ENCODE assay signal across 1 cellular context in the genomic region with DNA sequence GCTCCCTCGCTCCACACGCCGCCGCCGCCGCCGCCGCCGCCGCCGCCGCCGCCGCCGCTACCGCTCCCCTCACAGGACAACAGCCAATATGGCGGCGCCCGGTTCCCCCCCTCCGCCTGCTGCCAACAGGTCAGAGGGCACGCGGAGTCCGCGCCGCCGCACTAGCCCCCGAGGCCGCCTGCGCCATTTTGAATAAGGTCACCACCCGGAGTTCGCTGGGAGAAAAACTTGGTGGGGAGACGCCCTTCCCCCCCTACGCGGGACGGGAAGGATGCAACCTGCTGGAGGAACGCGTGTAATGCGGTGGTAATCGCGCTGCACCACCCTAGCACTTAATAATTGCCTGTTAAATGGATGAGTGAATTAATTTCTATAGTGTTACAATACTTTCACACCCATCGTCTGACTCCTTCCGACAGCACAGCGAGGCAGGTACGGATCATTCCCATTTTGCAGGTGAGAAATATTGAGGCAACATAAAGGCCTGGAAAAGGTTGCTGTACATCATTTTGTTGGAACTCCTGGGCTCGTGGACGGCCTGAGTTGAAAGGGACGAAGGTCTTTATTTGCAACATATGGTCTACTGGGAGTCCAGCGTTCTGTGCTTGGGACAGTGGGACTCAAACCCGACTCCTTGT.
A peak's percentile ranks its signal among the peaks of the same experiment; 100 is the strongest.
TF ChIP-seq lines count a peak whose summit lies in the region.

A gene (minus strand): TSS at position 90 of the 638 bp plus-strand sequence. CDS start 105 bp downstream, outside the sequence.

TF ChIP-seq in K562, 482 proteins besides CTCF, POLR2A, EP300 and RAD21 (continued from another document and continues in another):
- TF ChIP-seq, protein P1, sequence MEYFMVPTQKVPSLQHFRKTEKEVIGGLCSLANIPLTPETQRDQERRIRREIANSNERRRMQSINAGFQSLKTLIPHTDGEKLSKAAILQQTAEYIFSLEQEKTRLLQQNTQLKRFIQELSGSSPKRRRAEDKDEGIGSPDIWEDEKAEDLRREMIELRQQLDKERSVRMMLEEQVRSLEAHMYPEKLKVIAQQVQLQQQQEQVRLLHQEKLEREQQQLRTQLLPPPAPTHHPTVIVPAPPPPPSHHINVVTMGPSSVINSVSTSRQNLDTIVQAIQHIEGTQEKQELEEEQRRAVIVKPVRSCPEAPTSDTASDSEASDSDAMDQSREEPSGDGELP (CRISPR knock-in tag; IDR thresholded peaks at IDR 0.05; ENCODE audit: borderline replicate concordance), result peak; percentile 69; the same call in 1 of the 2 replicates
- TF ChIP-seq C11orf30 (IDR thresholded peaks at IDR 0.05; ENCODE audit: low read depth) (no peak), SLC30A9 (CRISPR knock-in tag; IDR thresholded peaks at IDR 0.05) (no peak), GABPA (tag; conservative IDR thresholded peaks at IDR 0.05; ENCODE audit: low read depth) (0 out of 2 replicates have a peak, but pooled peaks have one; percentile 30), HEY1 (CRISPR knock-in tag; IDR thresholded peaks at IDR 0.05; ENCODE audit: borderline replicate concordance) (no peak), TBL1XR1 (IDR thresholded peaks at IDR 0.05; ENCODE audit: low read length in 2 of 2) (no peak), ZFP30 (CRISPR knock-in tag; IDR thresholded peaks at IDR 0.05; ENCODE audit: borderline replicate concordance) (no peak), POLR2H (tag; IDR thresholded peaks at IDR 0.05; ENCODE audit: low read depth) (no peak), ETV6 (IDR thresholded peaks at IDR 0.05; ENCODE audit: borderline replicate concordance in 1 of 2, low read depth in 2 of 2, low read length in 1 of 2) (no peak), ETV6 (CRISPR knock-in tag; IDR thresholded peaks at IDR 0.05; ENCODE audit: borderline replicate concordance) (no peak), CBX8 (IDR thresholded peaks at IDR 0.05; ENCODE audit: borderline replicate concordance, extremely low read depth, low read depth, low read length, poor library complexity, severe bottlenecking) (no peak), ZNF146 (CRISPR knock-in tag; IDR thresholded peaks at IDR 0.05; ENCODE audit: unreplicated experiment) (no peak), CHD4 (IDR thresholded peaks at IDR 0.05; ENCODE audit: insufficient read depth, insufficient replicate concordance, low read depth, low read length, poor library complexity, severe bottlenecking) (peak; percentile 90), TEAD4 (IDR thresholded peaks at IDR 0.05; ENCODE audit: low read length) (0 out of 2 replicates have a peak, but pooled peaks have one; percentile 26), TEAD4 (CRISPR knock-in tag; IDR thresholded peaks at IDR 0.05; ENCODE audit: borderline replicate concordance) (no peak; the same call in 1 of the 2 replicates), SAFB2 (IDR thresholded peaks at IDR 0.05; ENCODE audit: borderline replicate concordance, low read depth, low read length, severe bottlenecking) (no peak), ZNF79 (CRISPR knock-in tag; IDR thresholded peaks at IDR 0.05; ENCODE audit: low read depth) (no peak), BRD9 (IDR thresholded peaks at IDR 0.05; ENCODE audit: low read depth, partially characterized antibody) (peak; percentile 50), ZNF384 (IDR thresholded peaks at IDR 0.05; ENCODE audit: low read depth, low read length) (peak; percentile 25; the same call in 1 of the 2 replicates), POLR2G (IDR thresholded peaks at IDR 0.05; ENCODE audit: low read depth, low read length) (peak; percentile 83), HNRNPUL1 (IDR thresholded peaks at IDR 0.05; ENCODE audit: low read length) (no peak), TBP (optimal IDR thresholded peaks at IDR 0.05; ENCODE audit: low read depth, low read length) (peak; percentile 35), ZNF717 (CRISPR knock-in tag; IDR thresholded peaks at IDR 0.05) (no peak)
- TF ChIP-seq, protein P2, sequence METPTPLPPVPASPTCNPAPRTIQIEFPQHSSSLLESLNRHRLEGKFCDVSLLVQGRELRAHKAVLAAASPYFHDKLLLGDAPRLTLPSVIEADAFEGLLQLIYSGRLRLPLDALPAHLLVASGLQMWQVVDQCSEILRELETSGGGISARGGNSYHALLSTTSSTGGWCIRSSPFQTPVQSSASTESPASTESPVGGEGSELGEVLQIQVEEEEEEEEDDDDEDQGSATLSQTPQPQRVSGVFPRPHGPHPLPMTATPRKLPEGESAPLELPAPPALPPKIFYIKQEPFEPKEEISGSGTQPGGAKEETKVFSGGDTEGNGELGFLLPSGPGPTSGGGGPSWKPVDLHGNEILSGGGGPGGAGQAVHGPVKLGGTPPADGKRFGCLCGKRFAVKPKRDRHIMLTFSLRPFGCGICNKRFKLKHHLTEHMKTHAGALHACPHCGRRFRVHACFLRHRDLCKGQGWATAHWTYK (CRISPR knock-in tag; IDR thresholded peaks at IDR 0.05), result 0 out of 2 replicates have a peak, but pooled peaks have one; percentile 45
- TF ChIP-seq, protein P3, sequence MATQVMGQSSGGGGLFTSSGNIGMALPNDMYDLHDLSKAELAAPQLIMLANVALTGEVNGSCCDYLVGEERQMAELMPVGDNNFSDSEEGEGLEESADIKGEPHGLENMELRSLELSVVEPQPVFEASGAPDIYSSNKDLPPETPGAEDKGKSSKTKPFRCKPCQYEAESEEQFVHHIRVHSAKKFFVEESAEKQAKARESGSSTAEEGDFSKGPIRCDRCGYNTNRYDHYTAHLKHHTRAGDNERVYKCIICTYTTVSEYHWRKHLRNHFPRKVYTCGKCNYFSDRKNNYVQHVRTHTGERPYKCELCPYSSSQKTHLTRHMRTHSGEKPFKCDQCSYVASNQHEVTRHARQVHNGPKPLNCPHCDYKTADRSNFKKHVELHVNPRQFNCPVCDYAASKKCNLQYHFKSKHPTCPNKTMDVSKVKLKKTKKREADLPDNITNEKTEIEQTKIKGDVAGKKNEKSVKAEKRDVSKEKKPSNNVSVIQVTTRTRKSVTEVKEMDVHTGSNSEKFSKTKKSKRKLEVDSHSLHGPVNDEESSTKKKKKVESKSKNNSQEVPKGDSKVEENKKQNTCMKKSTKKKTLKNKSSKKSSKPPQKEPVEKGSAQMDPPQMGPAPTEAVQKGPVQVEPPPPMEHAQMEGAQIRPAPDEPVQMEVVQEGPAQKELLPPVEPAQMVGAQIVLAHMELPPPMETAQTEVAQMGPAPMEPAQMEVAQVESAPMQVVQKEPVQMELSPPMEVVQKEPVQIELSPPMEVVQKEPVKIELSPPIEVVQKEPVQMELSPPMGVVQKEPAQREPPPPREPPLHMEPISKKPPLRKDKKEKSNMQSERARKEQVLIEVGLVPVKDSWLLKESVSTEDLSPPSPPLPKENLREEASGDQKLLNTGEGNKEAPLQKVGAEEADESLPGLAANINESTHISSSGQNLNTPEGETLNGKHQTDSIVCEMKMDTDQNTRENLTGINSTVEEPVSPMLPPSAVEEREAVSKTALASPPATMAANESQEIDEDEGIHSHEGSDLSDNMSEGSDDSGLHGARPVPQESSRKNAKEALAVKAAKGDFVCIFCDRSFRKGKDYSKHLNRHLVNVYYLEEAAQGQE (CRISPR knock-in tag; IDR thresholded peaks at IDR 0.05; ENCODE audit: low read depth), result no peak
- TF ChIP-seq, protein P4, sequence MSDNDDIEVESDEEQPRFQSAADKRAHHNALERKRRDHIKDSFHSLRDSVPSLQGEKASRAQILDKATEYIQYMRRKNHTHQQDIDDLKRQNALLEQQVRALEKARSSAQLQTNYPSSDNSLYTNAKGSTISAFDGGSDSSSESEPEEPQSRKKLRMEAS (CRISPR knock-in tag; IDR thresholded peaks at IDR 0.05), result peak; percentile 78
- TF ChIP-seq, protein P5, sequence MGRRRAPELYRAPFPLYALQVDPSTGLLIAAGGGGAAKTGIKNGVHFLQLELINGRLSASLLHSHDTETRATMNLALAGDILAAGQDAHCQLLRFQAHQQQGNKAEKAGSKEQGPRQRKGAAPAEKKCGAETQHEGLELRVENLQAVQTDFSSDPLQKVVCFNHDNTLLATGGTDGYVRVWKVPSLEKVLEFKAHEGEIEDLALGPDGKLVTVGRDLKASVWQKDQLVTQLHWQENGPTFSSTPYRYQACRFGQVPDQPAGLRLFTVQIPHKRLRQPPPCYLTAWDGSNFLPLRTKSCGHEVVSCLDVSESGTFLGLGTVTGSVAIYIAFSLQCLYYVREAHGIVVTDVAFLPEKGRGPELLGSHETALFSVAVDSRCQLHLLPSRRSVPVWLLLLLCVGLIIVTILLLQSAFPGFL (CRISPR knock-in tag; IDR thresholded peaks at IDR 0.05), result no peak
- TF ChIP-seq, protein P6, sequence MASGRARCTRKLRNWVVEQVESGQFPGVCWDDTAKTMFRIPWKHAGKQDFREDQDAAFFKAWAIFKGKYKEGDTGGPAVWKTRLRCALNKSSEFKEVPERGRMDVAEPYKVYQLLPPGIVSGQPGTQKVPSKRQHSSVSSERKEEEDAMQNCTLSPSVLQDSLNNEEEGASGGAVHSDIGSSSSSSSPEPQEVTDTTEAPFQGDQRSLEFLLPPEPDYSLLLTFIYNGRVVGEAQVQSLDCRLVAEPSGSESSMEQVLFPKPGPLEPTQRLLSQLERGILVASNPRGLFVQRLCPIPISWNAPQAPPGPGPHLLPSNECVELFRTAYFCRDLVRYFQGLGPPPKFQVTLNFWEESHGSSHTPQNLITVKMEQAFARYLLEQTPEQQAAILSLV (tag; IDR thresholded peaks at IDR 0.05), result no peak
- TF ChIP-seq, protein P7, sequence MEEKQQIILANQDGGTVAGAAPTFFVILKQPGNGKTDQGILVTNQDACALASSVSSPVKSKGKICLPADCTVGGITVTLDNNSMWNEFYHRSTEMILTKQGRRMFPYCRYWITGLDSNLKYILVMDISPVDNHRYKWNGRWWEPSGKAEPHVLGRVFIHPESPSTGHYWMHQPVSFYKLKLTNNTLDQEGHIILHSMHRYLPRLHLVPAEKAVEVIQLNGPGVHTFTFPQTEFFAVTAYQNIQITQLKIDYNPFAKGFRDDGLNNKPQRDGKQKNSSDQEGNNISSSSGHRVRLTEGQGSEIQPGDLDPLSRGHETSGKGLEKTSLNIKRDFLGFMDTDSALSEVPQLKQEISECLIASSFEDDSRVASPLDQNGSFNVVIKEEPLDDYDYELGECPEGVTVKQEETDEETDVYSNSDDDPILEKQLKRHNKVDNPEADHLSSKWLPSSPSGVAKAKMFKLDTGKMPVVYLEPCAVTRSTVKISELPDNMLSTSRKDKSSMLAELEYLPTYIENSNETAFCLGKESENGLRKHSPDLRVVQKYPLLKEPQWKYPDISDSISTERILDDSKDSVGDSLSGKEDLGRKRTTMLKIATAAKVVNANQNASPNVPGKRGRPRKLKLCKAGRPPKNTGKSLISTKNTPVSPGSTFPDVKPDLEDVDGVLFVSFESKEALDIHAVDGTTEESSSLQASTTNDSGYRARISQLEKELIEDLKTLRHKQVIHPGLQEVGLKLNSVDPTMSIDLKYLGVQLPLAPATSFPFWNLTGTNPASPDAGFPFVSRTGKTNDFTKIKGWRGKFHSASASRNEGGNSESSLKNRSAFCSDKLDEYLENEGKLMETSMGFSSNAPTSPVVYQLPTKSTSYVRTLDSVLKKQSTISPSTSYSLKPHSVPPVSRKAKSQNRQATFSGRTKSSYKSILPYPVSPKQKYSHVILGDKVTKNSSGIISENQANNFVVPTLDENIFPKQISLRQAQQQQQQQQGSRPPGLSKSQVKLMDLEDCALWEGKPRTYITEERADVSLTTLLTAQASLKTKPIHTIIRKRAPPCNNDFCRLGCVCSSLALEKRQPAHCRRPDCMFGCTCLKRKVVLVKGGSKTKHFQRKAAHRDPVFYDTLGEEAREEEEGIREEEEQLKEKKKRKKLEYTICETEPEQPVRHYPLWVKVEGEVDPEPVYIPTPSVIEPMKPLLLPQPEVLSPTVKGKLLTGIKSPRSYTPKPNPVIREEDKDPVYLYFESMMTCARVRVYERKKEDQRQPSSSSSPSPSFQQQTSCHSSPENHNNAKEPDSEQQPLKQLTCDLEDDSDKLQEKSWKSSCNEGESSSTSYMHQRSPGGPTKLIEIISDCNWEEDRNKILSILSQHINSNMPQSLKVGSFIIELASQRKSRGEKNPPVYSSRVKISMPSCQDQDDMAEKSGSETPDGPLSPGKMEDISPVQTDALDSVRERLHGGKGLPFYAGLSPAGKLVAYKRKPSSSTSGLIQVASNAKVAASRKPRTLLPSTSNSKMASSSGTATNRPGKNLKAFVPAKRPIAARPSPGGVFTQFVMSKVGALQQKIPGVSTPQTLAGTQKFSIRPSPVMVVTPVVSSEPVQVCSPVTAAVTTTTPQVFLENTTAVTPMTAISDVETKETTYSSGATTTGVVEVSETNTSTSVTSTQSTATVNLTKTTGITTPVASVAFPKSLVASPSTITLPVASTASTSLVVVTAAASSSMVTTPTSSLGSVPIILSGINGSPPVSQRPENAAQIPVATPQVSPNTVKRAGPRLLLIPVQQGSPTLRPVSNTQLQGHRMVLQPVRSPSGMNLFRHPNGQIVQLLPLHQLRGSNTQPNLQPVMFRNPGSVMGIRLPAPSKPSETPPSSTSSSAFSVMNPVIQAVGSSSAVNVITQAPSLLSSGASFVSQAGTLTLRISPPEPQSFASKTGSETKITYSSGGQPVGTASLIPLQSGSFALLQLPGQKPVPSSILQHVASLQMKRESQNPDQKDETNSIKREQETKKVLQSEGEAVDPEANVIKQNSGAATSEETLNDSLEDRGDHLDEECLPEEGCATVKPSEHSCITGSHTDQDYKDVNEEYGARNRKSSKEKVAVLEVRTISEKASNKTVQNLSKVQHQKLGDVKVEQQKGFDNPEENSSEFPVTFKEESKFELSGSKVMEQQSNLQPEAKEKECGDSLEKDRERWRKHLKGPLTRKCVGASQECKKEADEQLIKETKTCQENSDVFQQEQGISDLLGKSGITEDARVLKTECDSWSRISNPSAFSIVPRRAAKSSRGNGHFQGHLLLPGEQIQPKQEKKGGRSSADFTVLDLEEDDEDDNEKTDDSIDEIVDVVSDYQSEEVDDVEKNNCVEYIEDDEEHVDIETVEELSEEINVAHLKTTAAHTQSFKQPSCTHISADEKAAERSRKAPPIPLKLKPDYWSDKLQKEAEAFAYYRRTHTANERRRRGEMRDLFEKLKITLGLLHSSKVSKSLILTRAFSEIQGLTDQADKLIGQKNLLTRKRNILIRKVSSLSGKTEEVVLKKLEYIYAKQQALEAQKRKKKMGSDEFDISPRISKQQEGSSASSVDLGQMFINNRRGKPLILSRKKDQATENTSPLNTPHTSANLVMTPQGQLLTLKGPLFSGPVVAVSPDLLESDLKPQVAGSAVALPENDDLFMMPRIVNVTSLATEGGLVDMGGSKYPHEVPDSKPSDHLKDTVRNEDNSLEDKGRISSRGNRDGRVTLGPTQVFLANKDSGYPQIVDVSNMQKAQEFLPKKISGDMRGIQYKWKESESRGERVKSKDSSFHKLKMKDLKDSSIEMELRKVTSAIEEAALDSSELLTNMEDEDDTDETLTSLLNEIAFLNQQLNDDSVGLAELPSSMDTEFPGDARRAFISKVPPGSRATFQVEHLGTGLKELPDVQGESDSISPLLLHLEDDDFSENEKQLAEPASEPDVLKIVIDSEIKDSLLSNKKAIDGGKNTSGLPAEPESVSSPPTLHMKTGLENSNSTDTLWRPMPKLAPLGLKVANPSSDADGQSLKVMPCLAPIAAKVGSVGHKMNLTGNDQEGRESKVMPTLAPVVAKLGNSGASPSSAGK (IDR thresholded peaks at IDR 0.05), result peak; percentile 71
- TF ChIP-seq, protein P8, sequence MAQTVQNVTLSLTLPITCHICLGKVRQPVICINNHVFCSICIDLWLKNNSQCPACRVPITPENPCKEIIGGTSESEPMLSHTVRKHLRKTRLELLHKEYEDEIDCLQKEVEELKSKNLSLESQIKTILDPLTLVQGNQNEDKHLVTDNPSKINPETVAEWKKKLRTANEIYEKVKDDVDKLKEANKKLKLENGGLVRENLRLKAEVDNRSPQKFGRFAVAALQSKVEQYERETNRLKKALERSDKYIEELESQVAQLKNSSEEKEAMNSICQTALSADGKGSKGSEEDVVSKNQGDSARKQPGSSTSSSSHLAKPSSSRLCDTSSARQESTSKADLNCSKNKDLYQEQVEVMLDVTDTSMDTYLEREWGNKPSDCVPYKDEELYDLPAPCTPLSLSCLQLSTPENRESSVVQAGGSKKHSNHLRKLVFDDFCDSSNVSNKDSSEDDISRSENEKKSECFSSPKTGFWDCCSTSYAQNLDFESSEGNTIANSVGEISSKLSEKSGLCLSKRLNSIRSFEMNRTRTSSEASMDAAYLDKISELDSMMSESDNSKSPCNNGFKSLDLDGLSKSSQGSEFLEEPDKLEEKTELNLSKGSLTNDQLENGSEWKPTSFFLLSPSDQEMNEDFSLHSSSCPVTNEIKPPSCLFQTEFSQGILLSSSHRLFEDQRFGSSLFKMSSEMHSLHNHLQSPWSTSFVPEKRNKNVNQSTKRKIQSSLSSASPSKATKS (CRISPR knock-in tag; IDR thresholded peaks at IDR 0.05), result no peak
